ENCODE assay signal across 23 cellular contexts in the genomic region with DNA sequence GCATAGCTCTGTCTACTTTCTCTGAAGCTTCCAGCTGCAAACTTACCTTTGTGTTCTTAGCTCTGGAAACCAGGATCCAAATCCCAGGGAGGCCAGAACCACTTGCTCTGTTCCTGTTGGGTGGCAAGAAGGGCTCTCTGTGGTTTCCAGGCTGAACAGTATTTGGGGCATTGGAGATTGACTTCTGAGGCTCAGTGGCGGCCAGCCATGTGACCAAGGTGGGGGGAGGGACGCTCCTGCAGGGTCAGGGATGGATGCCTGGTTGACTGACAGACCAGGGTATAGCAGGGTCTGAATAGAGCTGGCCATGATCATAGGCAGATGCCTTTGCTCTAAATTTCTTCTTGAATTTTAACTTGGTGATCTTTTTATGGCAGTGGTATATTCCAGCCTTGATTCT. TPM values are rescaled to one million over a fixed set of nuclear protein-coding genes. Genes with fewer than 3 reads are reported as not detected.
"Had no signal": no experiment of that assay in that cellular context is flagged by ENCODE, and none has a peak within 500 bp of the region (broad histone marks: within the 10 kb centered on the region; RNA-seq: fewer than 3 reads in every experiment).

No MANE protein-coding gene starts in this region.

- H3K4me1 ChIP-seq: ascending aorta, gastroesophageal sphincter, heart left ventricle, stomach, suprapubic skin had no signal

- ATAC-seq: activated naive CD4-positive, alpha-beta T cell treated with anti-CD3 and anti-CD28 coated beads, Interleukin-2, amount 50 U/mL, for 72 hours; gastroesophageal sphincter; heart left ventricle; left ventricle myocardium superior; natural killer cell treated with Interleukin-12 subunit alpha and Interleukin-12 subunit beta and Interleukin-15 and Interleukin-18, amount 100 ng/mL, for 72 hours; sciatic nerve; stimulated activated memory B cell treated with anti-CD40 and anti-IgM and Interleukin-4, amounts not matched to agents 10 μg/mL and 1 μg/mL and 100 μg/mL, for 72 hours had no signal

- H3K9me3 Mint-ChIP-seq: activated naive CD4-positive, alpha-beta T cell treated with anti-CD3 and anti-CD28 coated beads, Interleukin-2, amount 50 U/mL, for 72 hours; central memory CD8-positive, alpha-beta T cell; immature natural killer cell; natural killer cell treated with Interleukin-12 subunit alpha and Interleukin-12 subunit beta and Interleukin-15 and Interleukin-18, amount 100 ng/mL, for 72 hours; stimulated activated memory B cell treated with anti-CD40 and anti-IgM and Interleukin-4, amounts not matched to agents 10 μg/mL and 1 μg/mL and 100 μg/mL, for 72 hours; type B pancreatic cell had no signal

- H3K4me3 ChIP-seq: ascending aorta, gastroesophageal sphincter, heart left ventricle, stomach, suprapubic skin had no signal

- H3K27me3 Mint-ChIP-seq: central memory CD8-positive, alpha-beta T cell; stimulated activated memory B cell treated with anti-CD40 and anti-IgM and Interleukin-4, amounts not matched to agents 10 μg/mL and 1 μg/mL and 100 μg/mL, for 72 hours; type B pancreatic cell had no signal

- H3K4me1 Mint-ChIP-seq: central memory CD8-positive, alpha-beta T cell; stimulated activated memory B cell treated with anti-CD40 and anti-IgM and Interleukin-4, amounts not matched to agents 10 μg/mL and 1 μg/mL and 100 μg/mL, for 72 hours had no signal

- FAIRE-seq: colon, small intestine, TTC549 had no signal

- H3K27me3 ChIP-seq: ascending aorta, gastroesophageal sphincter, heart left ventricle, stomach, suprapubic skin had no signal

- H3K27ac Mint-ChIP-seq: natural killer cell treated with Interleukin-12 subunit alpha and Interleukin-12 subunit beta and Interleukin-15 and Interleukin-18, amount 100 ng/mL, for 72 hours; stimulated activated memory B cell treated with anti-CD40 and anti-IgM and Interleukin-4, amounts not matched to agents 10 μg/mL and 1 μg/mL and 100 μg/mL, for 72 hours; type B pancreatic cell had no signal

- H3K36me3 Mint-ChIP-seq: activated naive CD4-positive, alpha-beta T cell treated with anti-CD3 and anti-CD28 coated beads, Interleukin-2, amount 50 U/mL, for 72 hours; type B pancreatic cell had no signal

- H3K4me3 Mint-ChIP-seq: central memory CD8-positive, alpha-beta T cell; natural killer cell treated with Interleukin-12 subunit alpha and Interleukin-12 subunit beta and Interleukin-15 and Interleukin-18, amount 100 ng/mL, for 72 hours; stimulated activated memory B cell treated with anti-CD40 and anti-IgM and Interleukin-4, amounts not matched to agents 10 μg/mL and 1 μg/mL and 100 μg/mL, for 72 hours; type B pancreatic cell had no signal

- H3K27ac ChIP-seq: ascending aorta, gastroesophageal sphincter, heart left ventricle, stomach, suprapubic skin had no signal

- H3K9me3 ChIP-seq: ascending aorta, gastroesophageal sphincter, heart left ventricle, stomach, suprapubic skin had no signal

- DNase-seq: activated gamma-delta T cell treated with Interleukin-2 at 50 U/mL for 16 hours; activated T-cell treated with anti-CD3 and anti-CD28 coated beads, Interleukin-2, amount 50 U/mL, for 1 hour; heart left ventricle; left ventricle myocardium superior; midbrain; nucleus accumbens; posterior cingulate gyrus; small intestine; stimulated activated CD4-positive, alpha-beta T cell treated with anti-CD3 and anti-CD28 coated beads, Interleukin-15, amount 100 ng/mL, for 24 hours; stomach; T-helper 1 cell had no signal

RNA-seq across cellular contexts. Expression of gene SLC4A5, which starts 15.1 kb away (rescaled TPM):
- polyA plus RNA-seq: immature natural killer cell had no signal
